ENCODE assay signal across 1 cellular context in genomic region chr1:31417148-31417547, GRCh38.
A peak's percentile ranks its signal among the peaks of the same experiment; 100 is the strongest.
TF ChIP-seq lines count a peak whose summit lies in the region.

No MANE protein-coding gene starts in this region.

TF ChIP-seq in liver, 16 proteins besides CTCF, POLR2A, EP300 and RAD21 (continued from another document):
- TF ChIP-seq REST (IDR thresholded peaks at IDR 0.05), result peak; percentile 76
- no peak for TF ChIP-seq FOXA1 (IDR thresholded peaks at IDR 0.05)
- TF ChIP-seq YY1 (IDR thresholded peaks at IDR 0.05), result peak; percentile 77
- TF ChIP-seq, protein P1, sequence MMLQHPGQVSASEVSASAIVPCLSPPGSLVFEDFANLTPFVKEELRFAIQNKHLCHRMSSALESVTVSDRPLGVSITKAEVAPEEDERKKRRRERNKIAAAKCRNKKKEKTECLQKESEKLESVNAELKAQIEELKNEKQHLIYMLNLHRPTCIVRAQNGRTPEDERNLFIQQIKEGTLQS (IDR thresholded peaks at IDR 0.05), result peak; percentile 79
- peak; percentile 99 for TF ChIP-seq HNF4A (conservative IDR thresholded peaks at IDR 0.05)
- TF ChIP-seq JUND (IDR thresholded peaks at IDR 0.05), result peak; percentile 88 to 92
